In genomic region chr2:71545572-71546274, GRCh38 we compare ENCODE assay signal across 8 cellular contexts.
A peak's percentile ranks its signal among the peaks of the same experiment; 100 is the strongest.
DNase-seq lines count a peak whose midpoint lies in the region; ATAC-seq, FAIRE-seq and TF ChIP-seq lines count a peak whose summit lies in the region.

No MANE protein-coding gene starts in this region.

- dilution Hi-C loops in endothelial cell of umbilical vein (cut with MboI; ENCODE audit: extremely low pct_ligation_motif_present, low sequenced_read_pairs) = no loop called here

- H3K27me3 ChIP-seq in endothelial cell of umbilical vein (ENCODE audit: control insufficient read depth in 2 of 2, insufficient read depth in 2 of 2, low read length in 2 of 2) = no peaks in the 10 kb centered on the region
- H3K27me3 ChIP-seq in stomach = peaks cover 0 to 24% (median 0%) of the 10 kb centered on the region in 3 donors

- H3K4me1 ChIP-seq in endothelial cell of umbilical vein (ENCODE audit: control insufficient read depth, extremely low read depth, insufficient read depth, low read length) (peaks cover 11% of the 10 kb centered on the region), stomach (peaks cover 0 to 14% (median 2%) of the 10 kb centered on the region in 4 donors)

- TF ChIP-seq POLR2A in endothelial cell of umbilical vein (IDR thresholded peaks at IDR 0.05; ENCODE audit: low read depth, low read length) (no peak), stomach (IDR thresholded peaks at IDR 0.05) (no peak)

- no peaks in the 10 kb centered on the region for H4K20me1 ChIP-seq in endothelial cell of umbilical vein (replicated peaks; ENCODE audit: control insufficient read depth, extremely low read depth, insufficient read depth, low read length)

- H2AFZ ChIP-seq in endothelial cell of umbilical vein (ENCODE audit: low read depth, low read length) = peak overlapping the region; percentile 69

- FAIRE-seq in endothelial cell of umbilical vein (lab: Jason Lieb, UNC) = peak; percentile 94

- H3K4me3 ChIP-seq in endothelial cell of umbilical vein (replicated peaks in 1 of 3; ENCODE audit: insufficient read depth in 1 of 3, low read depth in 1 of 3, low read length in 3 of 3) (peak overlapping the region in 1 of 3 experiments; percentile 7), stomach (no peak overlapping the region)

- ATAC-seq in HG02798 (IDR thresholded peaks at IDR 0.05; ENCODE audit: poor library complexity, unreplicated experiment) (peak; percentile 61), GM18517 (IDR thresholded peaks at IDR 0.05; ENCODE audit: unreplicated experiment) (no peak)

- H3K27ac ChIP-seq in endothelial cell of umbilical vein (ENCODE audit: insufficient read depth, low read depth, low read length) = no peak overlapping the region
- peak overlapping the region in 2 of 5 donors; percentile 13 to 38 for H3K27ac ChIP-seq in stomach

- no peaks in the 10 kb centered on the region for H3K79me2 ChIP-seq in endothelial cell of umbilical vein (ENCODE audit: control insufficient read depth, insufficient read depth, low read length)

- TSS peak; percentile 25 for BruUV-seq in endothelial cell of umbilical vein (replicated peaks; lab: Mats Ljungman, UMichigan)

- peak overlapping the region; percentile 41 for H3K4me2 ChIP-seq in endothelial cell of umbilical vein (ENCODE audit: insufficient read depth, low read length)

- intact Hi-C loops in endothelial cell of umbilical vein (cut with micrococcal nuclease) = loop anchor here (1.0 to 10.0 kb wide), 8 partner anchors 65 to 1199 kb away; no protein-coding TSS in a partner anchor
- intact Hi-C loops in stomach (cut with DNase I; ENCODE audit: low total_unique reads) = loop anchor here (5.0 kb wide), 1 partner anchor 607 kb away; no protein-coding TSS in a partner anchor

- WGBS in stomach, 5 donors = 43 to 47% (median 44%) methylated on average over 22 of the region's 22 CpGs

- no peaks in the 10 kb centered on the region for H3K9me1 ChIP-seq in endothelial cell of umbilical vein (replicated peaks; ENCODE audit: control insufficient read depth, extremely low read depth, insufficient read depth, low read length)

- POLR2A ChIA-PET in endothelial cell of umbilical vein (lab: Charles Lee) = no interaction called here

- H3K9me3 ChIP-seq in endothelial cell of umbilical vein (replicated peaks; ENCODE audit: control insufficient read depth, insufficient read depth, low read length) (no peaks in the 10 kb centered on the region), stomach (peaks cover 0 to 5% (median 0%) of the 10 kb centered on the region in 4 donors)

- no peak for TF ChIP-seq EP300 in stomach (IDR thresholded peaks at IDR 0.05)

- H3K36me3 ChIP-seq in endothelial cell of umbilical vein (ENCODE audit: control insufficient read depth in 2 of 2, extremely low read depth in 1 of 2, insufficient read depth in 2 of 2, low read length in 2 of 2) (no peaks in the 10 kb centered on the region), stomach (no peaks in the 10 kb centered on the region)

- CTCF ChIA-PET in endothelial cell of umbilical vein (lab: Charles Lee) = interaction anchor here (0.7 to 4.1 kb wide), 10 partner anchors 11 to 1034 kb away, joined by 3 to 33 read pairs (median 5); no protein-coding TSS in a partner anchor

- peak; percentile 68 for DNase-seq in EH (ENCODE audit: low read depth)
- peak; percentile 19 to 82 for DNase-seq in NCI-H526 (lab: John Stamatoyannopoulos, UW)
- DNase-seq in activated CD8-positive, alpha-beta memory T cell treated with anti-CD3 and anti-CD28 coated beads for 24 hours = peak; percentile 71
- peak; percentile 74 for DNase-seq in endothelial cell of umbilical vein (ENCODE audit: low read depth, low spot score)
- DNase-seq in middle frontal gyrus (ENCODE audit: extremely low spot score, low spot score) = peak; percentile 41
- DNase-seq in stomach = no peak

- TF ChIP-seq CTCF in endothelial cell of umbilical vein (IDR thresholded peaks at IDR 0.05; ENCODE audit: extremely low read depth in 1 of 2, insufficient read depth in 1 of 2, low read depth in 1 of 2, low read length in 2 of 2) = peak; percentile 64 to 72
- peak in 4 of 7 experiments; percentile 15 to 50 (median 46) for TF ChIP-seq CTCF in stomach (IDR thresholded peaks at IDR 0.05)

- H3K9ac ChIP-seq in endothelial cell of umbilical vein (replicated peaks; ENCODE audit: extremely low read depth, insufficient read depth, low read length) = no peak overlapping the region

TF ChIP-seq in endothelial cell of umbilical vein, 7 proteins besides CTCF, POLR2A, EP300 and RAD21:
- TF ChIP-seq FOS (IDR thresholded peaks at IDR 0.05; ENCODE audit: borderline replicate concordance, insufficient read depth, low read length) = no peak
- TF ChIP-seq EZH2 (IDR thresholded peaks at IDR 0.05; ENCODE audit: borderline replicate concordance, low read depth, low read length, severe bottlenecking) = no peak
- TF ChIP-seq JUN (IDR thresholded peaks at IDR 0.05; ENCODE audit: borderline replicate concordance, insufficient read depth, insufficient read length, low read depth) = no peak
- TF ChIP-seq GATA2 (IDR thresholded peaks at IDR 0.05; ENCODE audit: insufficient read depth, insufficient read length, low read depth, low read length) = no peak
- no peak for TF ChIP-seq MAX (IDR thresholded peaks at IDR 0.05; ENCODE audit: insufficient read depth, insufficient read length)
- TF ChIP-seq MYC (IDR thresholded peaks at IDR 0.05; ENCODE audit: low read depth, low read length) = no peak
- no peak for TF ChIP-seq POLR2AphosphoS5 (IDR thresholded peaks at IDR 0.05; ENCODE audit: insufficient read depth, low read depth, low read length)
